ENCODE assay signal across 20 cellular contexts in the genomic region with DNA sequence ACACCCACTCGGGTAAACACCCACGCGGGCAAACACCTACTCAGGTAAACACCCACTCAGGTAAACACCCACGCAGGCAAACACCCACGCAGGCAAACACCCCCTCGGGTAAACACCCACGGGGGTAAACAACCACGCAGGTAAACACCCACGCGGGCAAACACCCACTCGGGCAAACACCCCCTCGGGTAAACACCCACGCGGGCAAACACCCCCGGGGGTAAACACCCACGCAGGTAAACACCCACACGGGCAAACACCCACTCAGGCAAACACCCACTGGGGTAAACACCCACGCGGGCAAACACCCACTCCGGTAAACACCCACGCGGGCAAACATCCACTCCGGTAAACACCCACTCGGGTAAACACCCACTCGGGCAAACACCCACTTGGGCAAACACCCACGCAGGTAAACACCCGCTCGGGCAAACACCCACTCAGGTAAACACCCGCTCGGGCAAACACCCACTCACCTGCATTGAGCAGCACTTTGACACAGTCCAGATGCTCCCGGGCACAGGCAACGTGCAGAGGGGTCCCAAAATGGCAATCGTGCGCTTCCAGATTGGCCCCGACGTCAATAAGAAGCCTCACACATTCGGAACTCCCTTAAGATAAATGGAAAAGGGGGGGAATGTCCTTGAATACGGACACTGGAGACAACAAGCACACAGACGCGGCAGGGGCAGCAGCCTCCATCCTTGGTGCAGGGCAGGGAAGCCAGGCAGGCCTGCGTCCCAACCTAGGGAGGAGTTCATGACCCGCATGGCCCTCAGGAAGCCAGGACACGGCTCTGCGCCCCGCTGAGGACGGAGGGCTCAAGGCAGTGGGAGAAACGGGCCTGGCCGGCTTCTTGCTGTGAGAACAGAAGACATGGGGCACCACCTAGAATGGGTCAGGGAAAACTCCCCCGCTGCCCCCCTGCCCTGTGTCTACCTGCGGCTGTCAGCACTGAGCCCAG. TPM values are rescaled to one million over a fixed set of nuclear protein-coding genes. Genes with fewer than 3 reads are reported as not detected.
DNase-seq lines count a peak whose midpoint lies in the region; TF ChIP-seq lines count a peak whose summit lies in the region.
"Had no signal": no experiment of that assay in that cellular context is flagged by ENCODE, and none has a peak within 500 bp of the region (broad histone marks: within the 10 kb centered on the region; RNA-seq: fewer than 3 reads in every experiment).

No MANE protein-coding gene starts in this region.

- no peak overlapping the region for H2AFZ ChIP-seq in GM23248
- no peak overlapping the region for H2AFZ ChIP-seq in neuronal stem cell (ENCODE audit: low read length)

- peaks cover 20% of the 10 kb centered on the region for H3K36me3 Mint-ChIP-seq in activated T-helper 2 cell treated with anti-CD3 and anti-CD28 coated beads, Interferon-gamma antibody, Interleukin-2, Interleukin-4, amounts not matched to agents 10 μg/mL and 5 μg/mL and 100 μg/mL, durations not matched to agents 14 hours and 24 hours and 36 hours (ENCODE audit: low read depth)

- peaks cover 4% of the 10 kb centered on the region for H3K79me1 ChIP-seq in neuronal stem cell (ENCODE audit: low read depth, low read length)

- H3K4me2 ChIP-seq in GM23248 (ENCODE audit: unreplicated experiment): no peak overlapping the region
- H3K4me2 ChIP-seq in neuronal stem cell (ENCODE audit: insufficient read depth, low read length, poor library complexity, severe bottlenecking): no peak overlapping the region
- H3K4me2 ChIP-seq: SK-N-SH had no signal

- H3F3A ChIP-seq in GM23248 (ENCODE audit: insufficient read depth): 0 out of 2 replicates have a peak, but pooled peaks cover 2% of the 10 kb centered on the region

- TF ChIP-seq CTCF in suprapubic skin (IDR thresholded peaks at IDR 0.05): no peak
- no peak for TF ChIP-seq CTCF in brain microvascular endothelial cell (IDR thresholded peaks at IDR 0.05; ENCODE audit: low read depth, low read length, missing control alignments)

- no peak overlapping the region for H4K91ac ChIP-seq in neuronal stem cell (ENCODE audit: low read depth, low read length, poor library complexity)

- no peak overlapping the region for H2BK12ac ChIP-seq in neuronal stem cell (ENCODE audit: low read length)

- H3K27me3 Mint-ChIP-seq in activated T-helper 2 cell treated with anti-CD3 and anti-CD28 coated beads, Interferon-gamma antibody, Interleukin-2, Interleukin-4, amounts not matched to agents 10 μg/mL and 5 μg/mL and 100 μg/mL, durations not matched to agents 14 hours and 24 hours and 36 hours (ENCODE audit: low read depth): no peaks in the 10 kb centered on the region
- H3K27me3 Mint-ChIP-seq: activated naive CD8-positive, alpha-beta T cell treated with anti-CD3 and anti-CD28 coated beads, Interleukin-2, amount 10 ng/mL, durations not matched to agents 7 days and 5 days; brain; dendritic cell treated with granulocyte-macrophage colony-stimulating factor and Interleukin-4, amounts not matched to agents 40 ng/mL and 50 ng/mL, for 4 days; naive B cell had no signal

- peak overlapping the region; percentile 18 for H2AK5ac ChIP-seq in neuronal stem cell (ENCODE audit: low read depth, low read length)

- H3K79me2 ChIP-seq in GM23248 (ENCODE audit: insufficient read depth): no peaks in the 10 kb centered on the region

- no peak overlapping the region for H3K14ac ChIP-seq in neuronal stem cell (ENCODE audit: low read length)

- H3K4me3 ChIP-seq in GM23248 (no peak overlapping the region), neuronal stem cell (ENCODE audit: low read length in 2 of 2) (no peak overlapping the region), suprapubic skin (no peak overlapping the region), brain microvascular endothelial cell (ENCODE audit: low read depth, low read length) (no peak overlapping the region)
- H3K4me3 ChIP-seq: lung, ovary had no signal

- H3K9me3 Mint-ChIP-seq in activated T-helper 2 cell treated with anti-CD3 and anti-CD28 coated beads, Interferon-gamma antibody, Interleukin-2, Interleukin-4, amounts not matched to agents 10 μg/mL and 5 μg/mL and 100 μg/mL, durations not matched to agents 14 hours and 24 hours and 36 hours: no peaks in the 10 kb centered on the region
- H3K9me3 Mint-ChIP-seq: activated naive CD8-positive, alpha-beta T cell treated with anti-CD3 and anti-CD28 coated beads, Interleukin-2, amount 10 ng/mL, durations not matched to agents 7 days and 5 days; brain; dendritic cell treated with granulocyte-macrophage colony-stimulating factor and Interleukin-4, amounts not matched to agents 40 ng/mL and 50 ng/mL, for 4 days; naive B cell had no signal

- no peak overlapping the region for H2BK5ac ChIP-seq in neuronal stem cell (ENCODE audit: low read length)

- no peak overlapping the region for H3K4me3 Mint-ChIP-seq in activated T-helper 2 cell treated with anti-CD3 and anti-CD28 coated beads, Interferon-gamma antibody, Interleukin-2, Interleukin-4, amounts not matched to agents 10 μg/mL and 5 μg/mL and 100 μg/mL, durations not matched to agents 14 hours and 24 hours and 36 hours (ENCODE audit: low read depth)
- H3K4me3 Mint-ChIP-seq: activated naive CD8-positive, alpha-beta T cell treated with anti-CD3 and anti-CD28 coated beads, Interleukin-2, amount 10 ng/mL, durations not matched to agents 7 days and 5 days; brain; dendritic cell treated with granulocyte-macrophage colony-stimulating factor and Interleukin-4, amounts not matched to agents 40 ng/mL and 50 ng/mL, for 4 days had no signal

- in situ Hi-C loops in GM23248 (cut with MboI): no loop called here
- in situ Hi-C loops in brain microvascular endothelial cell (cut with HindIII; ENCODE audit: low pct_ligation_motif_present, low sequenced_read_pairs): no loop called here

- no peak for TF ChIP-seq EP300 in suprapubic skin (IDR thresholded peaks at IDR 0.05)

- 90 to 92% methylated on average over 38 to 46 of the region's 50 CpGs for WGBS in GM23248 (ENCODE audit: low coverage in 1 of 2, low lambda C conversion rate in 2 of 2, missing lambda C conversion rate in 2 of 2), 2 experiments
- WGBS in neuronal stem cell (ENCODE audit: extremely low coverage in 2 of 2, insufficient read length in 2 of 2, insufficient replicate concordance in 1 of 2), 2 donors: no CpG with 5 or more reads among the region's 50 CpGs
- WGBS in suprapubic skin: 90% methylated on average over 39 of the region's 50 CpGs

- H2BK15ac ChIP-seq in neuronal stem cell (ENCODE audit: low read length): no peak overlapping the region

- H3K9me3 ChIP-seq in GM23248 (ENCODE audit: low read depth): no peaks in the 10 kb centered on the region
- H3K9me3 ChIP-seq in neuronal stem cell (replicated peaks in 1 of 2; ENCODE audit: control insufficient read depth in 2 of 2, insufficient read depth in 1 of 2, low read depth in 1 of 2, low read length in 2 of 2): peaks cover 0 to 2% of the 10 kb centered on the region in 2 donors
- no peaks in the 10 kb centered on the region for H3K9me3 ChIP-seq in suprapubic skin
- H3K9me3 ChIP-seq: ovary, SK-N-SH had no signal

- no peaks in the 10 kb centered on the region; the same call in 1 of the 2 replicates for H3K36me3 ChIP-seq in GM23248 (ENCODE audit: low read depth)
- peaks cover 0 to 9% of the 10 kb centered on the region in 2 donors for H3K36me3 ChIP-seq in neuronal stem cell (replicated peaks in 1 of 2; ENCODE audit: control insufficient read depth in 2 of 2, insufficient read depth in 2 of 2, low read length in 2 of 2)
- peaks cover 41% of the 10 kb centered on the region for H3K36me3 ChIP-seq in suprapubic skin
- H3K36me3 ChIP-seq in brain microvascular endothelial cell (replicated peaks): no peaks in the 10 kb centered on the region
- H3K36me3 ChIP-seq: ovary had no signal

- peak overlapping the region; percentile 35 for H3K18ac ChIP-seq in neuronal stem cell (ENCODE audit: low read length)

- no peaks in the 10 kb centered on the region for H3K9me2 ChIP-seq in GM23248 (ENCODE audit: insufficient read depth)
- H3K9me2 ChIP-seq: SK-N-SH had no signal

- intact Hi-C loops in activated T-helper 2 cell treated with anti-CD3 and anti-CD28 coated beads, Interferon-gamma antibody, Interleukin-2, Interleukin-4, amounts not matched to agents 10 μg/mL and 5 μg/mL and 100 μg/mL, durations not matched to agents 14 hours and 24 hours and 36 hours (cut with micrococcal nuclease): no loop called here

- DNase-seq in DMS53 (lab: John Stamatoyannopoulos, UW) (peak; percentile 41), DMS53 treated with DMSO at 0.1 percent for 48 hours (lab: John Stamatoyannopoulos, UW; ENCODE audit: unreplicated experiment) (no peak), GM23248 (peak; percentile 13), neuronal stem cell (ENCODE audit: low spot score) (no peak), suprapubic skin (ENCODE audit: low spot score in 2 of 2) (no peak), brain microvascular endothelial cell (no peak), SKM-1 (lab: John Stamatoyannopoulos, UW; ENCODE audit: unreplicated experiment) (no peak)
- no peak for DNase-seq in activated T-helper 2 cell treated with anti-CD3 and anti-CD28 coated beads, Interferon-gamma antibody, Interleukin-2, Interleukin-4, amounts not matched to agents 10 μg/mL and 5 μg/mL and 100 μg/mL, durations not matched to agents 14 hours and 24 hours and 36 hours (ENCODE audit: low spot score)
- DNase-seq: 8988T; activated CD4-positive, alpha-beta T cell treated with anti-CD3 and anti-CD28 coated beads for 48 hours; activated naive CD8-positive, alpha-beta T cell treated with anti-CD3 and anti-CD28 coated beads, Interleukin-2, amount 10 ng/mL, durations not matched to agents 7 days and 5 days; naive B cell; NCI-H146; ovary; SK-N-SH; stimulated activated CD4-positive, alpha-beta T cell treated with anti-CD3 and anti-CD28 coated beads, Interleukin-1b, Interleukin-23, amount 100 ng/mL, for 48 hours; T-helper 9 cell had no signal

- H3K27ac Mint-ChIP-seq in activated T-helper 2 cell treated with anti-CD3 and anti-CD28 coated beads, Interferon-gamma antibody, Interleukin-2, Interleukin-4, amounts not matched to agents 10 μg/mL and 5 μg/mL and 100 μg/mL, durations not matched to agents 14 hours and 24 hours and 36 hours: peak overlapping the region; percentile 72
- H3K27ac Mint-ChIP-seq: activated naive CD8-positive, alpha-beta T cell treated with anti-CD3 and anti-CD28 coated beads, Interleukin-2, amount 10 ng/mL, durations not matched to agents 7 days and 5 days; dendritic cell treated with granulocyte-macrophage colony-stimulating factor and Interleukin-4, amounts not matched to agents 40 ng/mL and 50 ng/mL, for 4 days had no signal

- H3K23ac ChIP-seq in neuronal stem cell (ENCODE audit: low read depth, low read length, poor library complexity): peak overlapping the region; percentile 77

- no peak overlapping the region for H4K8ac ChIP-seq in neuronal stem cell (ENCODE audit: low read depth, low read length)

- no peak overlapping the region for H3K4ac ChIP-seq in neuronal stem cell (ENCODE audit: low read length)

- H3K27me3 ChIP-seq in GM23248 (replicated peaks; ENCODE audit: insufficient read depth): no peaks in the 10 kb centered on the region
- H3K27me3 ChIP-seq in neuronal stem cell (ENCODE audit: control insufficient read depth in 3 of 3, insufficient read depth in 3 of 3, low read depth in 1 of 3, low read length in 3 of 3): no peaks in the 10 kb centered on the region
- no peaks in the 10 kb centered on the region for H3K27me3 ChIP-seq in suprapubic skin
- no peaks in the 10 kb centered on the region for H3K27me3 ChIP-seq in brain microvascular endothelial cell (replicated peaks)
- H3K27me3 ChIP-seq: ovary had no signal

- no peak overlapping the region for H3K27ac ChIP-seq in GM23248
- H3K27ac ChIP-seq in neuronal stem cell (replicated peaks; ENCODE audit: low read length): no peak overlapping the region
- H3K27ac ChIP-seq in suprapubic skin: no peak overlapping the region
- no peak overlapping the region for H3K27ac ChIP-seq in brain microvascular endothelial cell
- H3K27ac ChIP-seq: ovary had no signal

- H3K4me1 ChIP-seq in GM23248 (ENCODE audit: insufficient read depth) (peaks cover 1% of the 10 kb centered on the region; the same call in 1 of the 2 replicates), neuronal stem cell (ENCODE audit: control insufficient read depth in 2 of 2, insufficient read depth in 1 of 2, low read depth in 1 of 2, low read length in 2 of 2) (peaks cover 0 to 4% of the 10 kb centered on the region in 2 donors), suprapubic skin (peaks cover 22% of the 10 kb centered on the region)

- H3K9ac ChIP-seq in GM23248 (no peak overlapping the region), neuronal stem cell (ENCODE audit: low read depth, low read length, poor library complexity) (no peak overlapping the region)
- H3K9ac ChIP-seq: SK-N-SH had no signal

- peaks cover 2% of the 10 kb centered on the region for H3K4me1 Mint-ChIP-seq in activated T-helper 2 cell treated with anti-CD3 and anti-CD28 coated beads, Interferon-gamma antibody, Interleukin-2, Interleukin-4, amounts not matched to agents 10 μg/mL and 5 μg/mL and 100 μg/mL, durations not matched to agents 14 hours and 24 hours and 36 hours (ENCODE audit: low read depth)

- H2BK120ac ChIP-seq in neuronal stem cell (ENCODE audit: low read depth, low read length): no peak overlapping the region

- no peak for TF ChIP-seq POLR2A in suprapubic skin (IDR thresholded peaks at IDR 0.05)

- H4K20me1 ChIP-seq in GM23248 (ENCODE audit: insufficient read depth): no peaks in the 10 kb centered on the region

RNA-seq across cellular contexts. Expression of gene ASB13, which starts 17.6 kb away (rescaled TPM):
- 5.6 and 8.9 TPM in 2 replicates for total RNA-seq in GM23248 (2014; rRNA removed; shearing (Covaris generic))
- 7.5 and 8.9 TPM in 2 replicates for polyA plus RNA-seq in GM23248 (2016; fragmentation: Nextera tagmentation; extraction: Ambion mirVana)
- 15.2 and 15.5 TPM in 2 replicates for total RNA-seq in activated T-helper 2 cell treated with anti-CD3 and anti-CD28 coated beads, Interferon-gamma antibody, Interleukin-2, Interleukin-4, amounts not matched to agents 10 μg/mL and 5 μg/mL and 100 μg/mL, durations not matched to agents 14 hours and 24 hours and 36 hours
- polyA plus RNA-seq in neuronal stem cell (2013, experiment 1 of 2): 13.3 TPM
- polyA plus RNA-seq in neuronal stem cell (2013, experiment 2 of 2): 13.2 TPM
- total RNA-seq in suprapubic skin: 10 to 100 TPM; 11.6 to 18.6 (median 16.5) TPM

RNA-seq across cellular contexts. Expression of gene TASOR2, which starts 35.9 kb away (rescaled TPM):
- total RNA-seq in GM23248 (2014; rRNA removed; shearing (Covaris generic)): 51.9 and 60.7 TPM in 2 replicates
- polyA plus RNA-seq in GM23248 (2016; fragmentation: Nextera tagmentation; extraction: Ambion mirVana): 16.8 and 19.9 TPM in 2 replicates
- total RNA-seq in activated T-helper 2 cell treated with anti-CD3 and anti-CD28 coated beads, Interferon-gamma antibody, Interleukin-2, Interleukin-4, amounts not matched to agents 10 μg/mL and 5 μg/mL and 100 μg/mL, durations not matched to agents 14 hours and 24 hours and 36 hours: 60.1 and 68.7 TPM in 2 replicates
- polyA plus RNA-seq in neuronal stem cell (2013, experiment 1 of 2): 12.5 TPM
- polyA plus RNA-seq in neuronal stem cell (2013, experiment 2 of 2): 14.1 TPM
- 10 to 100 TPM; 49.8 to 78.3 (median 59.9) TPM for total RNA-seq in suprapubic skin

Comparison
In these comparisons a context has a peak if more than half of its experiments do, and no peak if none do; other contexts are left out.
1. DNase-seq: peak in DMS53 (single experiment) and GM23248 (single experiment); none in DMS53 treated with DMSO at 0.1 percent for 48 hours (single experiment), activated T-helper 2 cell treated with anti-CD3 and anti-CD28 coated beads, Interferon-gamma antibody, Interleukin-2, Interleukin-4, amounts not matched to agents 10 μg/mL and 5 μg/mL and 100 μg/mL, durations not matched to agents 14 hours and 24 hours and 36 hours (single experiment), neuronal stem cell (single experiment), suprapubic skin (0 of 2), brain microvascular endothelial cell (single experiment) and SKM-1 (single experiment).